8 cellular contexts compared by ENCODE assay signal in the genomic region with DNA sequence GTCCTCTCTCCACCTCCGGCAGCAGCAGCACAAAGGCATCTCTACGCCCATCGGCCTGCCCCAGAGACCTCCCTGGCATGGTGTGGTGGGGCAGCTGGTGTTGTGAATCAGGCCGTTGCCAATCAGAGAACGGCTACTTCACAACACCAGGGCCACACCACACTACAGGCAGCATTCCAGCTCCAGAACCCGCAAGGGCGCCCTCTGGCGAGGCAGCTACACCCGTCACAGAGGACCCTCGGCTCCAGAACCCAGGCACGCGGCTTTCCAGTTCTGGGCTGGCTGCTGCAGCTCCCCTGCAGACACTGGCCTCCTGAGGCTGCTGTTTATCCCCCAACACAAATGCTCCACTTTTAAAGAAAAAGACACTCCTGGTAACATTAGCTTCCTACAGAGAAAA.
DNase-seq lines count a peak whose midpoint lies in the region; ATAC-seq, FAIRE-seq and TF ChIP-seq lines count a peak whose summit lies in the region.

No MANE protein-coding gene starts in this region.

- H3K27ac ChIP-seq in cardiac muscle cell (no peak overlapping the region), right atrium auricular region (no peak overlapping the region), H1 (ENCODE audit: low read depth, low read length) (no peak overlapping the region), gastrocnemius medialis (no peak overlapping the region)

- no peak overlapping the region for H3K9ac ChIP-seq in H1 (replicated peaks in 1 of 4; ENCODE audit: extremely low read depth in 1 of 4, low read depth in 3 of 4, low read length in 3 of 4)

- DNase-seq in cardiac muscle cell (ENCODE audit: low read depth in 1 of 2, low spot score in 1 of 2) = peak; percentile 34 to 61
- no peak for DNase-seq in right atrium auricular region (ENCODE audit: low spot score)
- peak; percentile 71 for DNase-seq in SK-MEL-5 (ENCODE audit: low read depth, low spot score)
- peak in 1 of 2 experiments; percentile 89 for DNase-seq in H1 (ENCODE audit: low read depth in 1 of 2, low spot score in 2 of 2)
- DNase-seq in pons (ENCODE audit: low spot score) = peak; percentile 45
- DNase-seq in NCI-H1930 (lab: John Stamatoyannopoulos, UW) = no peak
- DNase-seq in frontal cortex (ENCODE audit: low spot score in 2 of 2) = no peak
- DNase-seq in gastrocnemius medialis = no peak

- peak overlapping the region; percentile 15; the same call in 1 of the 2 replicates for H4K8ac ChIP-seq in H1 (ENCODE audit: extremely low read depth, insufficient read depth, low read length)

- no peak for ATAC-seq in gastrocnemius medialis

- 63% methylated on average over 12 of the region's 12 CpGs; no CpG with 5 or more reads in 1 of the 2 experiments for WGBS in H1 (ENCODE audit: extremely low coverage in 1 of 2, insufficient coverage in 1 of 2, insufficient read length in 1 of 2, insufficient replicate concordance in 2 of 2, low coverage in 1 of 2, low lambda C conversion rate in 2 of 2, missing lambda C conversion rate in 1 of 2), 2 experiments

- no peak overlapping the region for H3K4ac ChIP-seq in H1 (replicated peaks; ENCODE audit: insufficient read length, low read depth, low read length)

- TF ChIP-seq POLR2A in H1 (IDR thresholded peaks at IDR 0.05; ENCODE audit: control extremely low read depth in 1 of 2, low read depth in 2 of 2, low read length in 2 of 2) (no peak), gastrocnemius medialis (IDR thresholded peaks at IDR 0.05) (no peak)

- TF ChIP-seq CTCF in cardiac muscle cell (IDR thresholded peaks at IDR 0.05; ENCODE audit: low read depth, low read length) = peak; percentile 46
- TF ChIP-seq CTCF in right atrium auricular region (IDR thresholded peaks at IDR 0.05) = peak in 1 of 2 donors; percentile 62
- TF ChIP-seq CTCF in H1 (IDR thresholded peaks at IDR 0.05; ENCODE audit: control extremely low read depth in 1 of 3, insufficient read depth in 1 of 3, low read depth in 1 of 3, low read length in 3 of 3) = peak; percentile 76 to 89 (median 85)
- no peak for TF ChIP-seq CTCF in gastrocnemius medialis (IDR thresholded peaks at IDR 0.05 in 4 of 5, conservative IDR thresholded peaks at IDR 0.05 in 1 of 5)

- no peak overlapping the region for H2BK120ac ChIP-seq in H1 (replicated peaks; ENCODE audit: low read depth, low read length)

- no peaks in the 10 kb centered on the region for H3K23me2 ChIP-seq in H1 (ENCODE audit: low read depth, low read length)

- H3K4me2 ChIP-seq in H1 (ENCODE audit: insufficient read depth in 1 of 2, low read depth in 2 of 2, low read length in 2 of 2) = no peak overlapping the region

- H3K4me3 ChIP-seq in cardiac muscle cell (no peak overlapping the region), right atrium auricular region (no peak overlapping the region), H1 (ENCODE audit: extremely low read depth in 1 of 4, insufficient read depth in 2 of 4, low read depth in 3 of 4, low read length in 4 of 4) (no peak overlapping the region), gastrocnemius medialis (no peak overlapping the region)

- no peak for TF ChIP-seq EP300 in H1 (IDR thresholded peaks at IDR 0.05; ENCODE audit: borderline replicate concordance in 1 of 2, low read depth in 2 of 2, low read length in 2 of 2)

- no peaks in the 10 kb centered on the region for H3K79me2 ChIP-seq in H1 (ENCODE audit: control insufficient read depth in 1 of 2, insufficient read depth in 2 of 2, low read length in 2 of 2)

- H2BK12ac ChIP-seq in H1 (ENCODE audit: low read depth, low read length) = no peak overlapping the region

- H3K23ac ChIP-seq in H1 (ENCODE audit: insufficient read length) = no peak overlapping the region

- H3K36me3 ChIP-seq in cardiac muscle cell (no peaks in the 10 kb centered on the region), right atrium auricular region (no peaks in the 10 kb centered on the region), H1 (ENCODE audit: control insufficient read depth in 2 of 4, insufficient read depth in 4 of 4, low read length in 3 of 4) (no peaks in the 10 kb centered on the region; a peak in 1 of 8 replicates), gastrocnemius medialis (no peaks in the 10 kb centered on the region)

- H2AFZ ChIP-seq in H1 (ENCODE audit: low read length) = no peak overlapping the region

- 0 out of 2 replicates have a peak overlapping the region, but pooled peaks have one; percentile 76 for H2BK15ac ChIP-seq in H1 (ENCODE audit: low read length)

- H2AK5ac ChIP-seq in H1 (ENCODE audit: low read depth, low read length) = no peak overlapping the region

- no peak overlapping the region for H2BK5ac ChIP-seq in H1 (ENCODE audit: low read depth, low read length)

- H4K91ac ChIP-seq in H1 (replicated peaks; ENCODE audit: insufficient read length, low read length) = no peak overlapping the region

- H4K5ac ChIP-seq in H1 (ENCODE audit: insufficient read length, low read depth, low read length) = no peak overlapping the region

- POLR2A ChIA-PET in H1 (lab: Charles Lee; ENCODE audit: partially characterized antibody) = interaction anchor here (0.9 kb wide), 1 partner anchor 55 kb away, joined by 3 read pairs; no protein-coding TSS in a partner anchor

- FAIRE-seq in H1 (lab: Jason Lieb, UNC) (no peak), frontal cortex (lab: Jason Lieb, UNC) (no peak)

- TF ChIP-seq RAD21 in H1 (IDR thresholded peaks at IDR 0.05 in 1 of 2, conservative IDR thresholded peaks at IDR 0.05 in 1 of 2; ENCODE audit: low read depth in 2 of 2, low read length in 2 of 2) = peak; percentile 75 to 84

- no peaks in the 10 kb centered on the region for H3K79me1 ChIP-seq in H1 (ENCODE audit: low read depth, low read length)

- intact Hi-C loops in gastrocnemius medialis (cut with DNase I; ENCODE audit: low total_unique reads) = no loop called here

- H3K56ac ChIP-seq in H1 (replicated peaks; ENCODE audit: insufficient read length, low read depth, low read length) = no peak overlapping the region

- H3K14ac ChIP-seq in H1 (ENCODE audit: insufficient read length) = no peak overlapping the region

- H3K9me3 ChIP-seq in cardiac muscle cell (ENCODE audit: low read depth) (no peaks in the 10 kb centered on the region), right atrium auricular region (no peaks in the 10 kb centered on the region), H1 (ENCODE audit: insufficient read depth in 2 of 2, low read depth in 1 of 2, low read length in 1 of 2) (no peaks in the 10 kb centered on the region), gastrocnemius medialis (no peaks in the 10 kb centered on the region)

- H3K4me1 ChIP-seq in cardiac muscle cell (ENCODE audit: low read depth) (no peaks in the 10 kb centered on the region), right atrium auricular region (no peaks in the 10 kb centered on the region), H1 (replicated peaks in 1 of 4; ENCODE audit: control insufficient read depth in 3 of 4, insufficient read depth in 4 of 4, low read length in 3 of 4) (peaks cover 0 to 3% (median 2%) of the 10 kb centered on the region in 4 experiments; a peak in 2 of 7 replicates), gastrocnemius medialis (no peaks in the 10 kb centered on the region)

- H4K20me1 ChIP-seq in H1 (replicated peaks in 1 of 2; ENCODE audit: control insufficient read depth in 1 of 2, insufficient read depth in 2 of 2, low read length in 2 of 2) = no peaks in the 10 kb centered on the region

- no peak overlapping the region for H3K18ac ChIP-seq in H1 (ENCODE audit: extremely low read depth, low read length)

- in situ Hi-C loops in SK-MEL-5 (cut with HindIII; ENCODE audit: low pct_unique_long_range_greater_than_20kb, low sequenced_read_pairs) (no loop called here), gastrocnemius medialis (cut with MboI; ENCODE audit: low sequenced_read_pairs in 4 of 4) (no loop called here)

- H3K27me3 ChIP-seq in cardiac muscle cell = peaks cover 82% of the 10 kb centered on the region
- no peaks in the 10 kb centered on the region for H3K27me3 ChIP-seq in right atrium auricular region
- no peaks in the 10 kb centered on the region for H3K27me3 ChIP-seq in H1 (replicated peaks in 1 of 4; ENCODE audit: control insufficient read depth in 3 of 4, extremely low read depth in 1 of 4, insufficient read depth in 3 of 4, low read length in 3 of 4)
- no peaks in the 10 kb centered on the region for H3K27me3 ChIP-seq in gastrocnemius medialis

- H2BK20ac ChIP-seq in H1 (ENCODE audit: low read length) = no peak overlapping the region

- CTCF ChIA-PET in H1 (lab: Charles Lee; ENCODE audit: partially characterized antibody) = interaction anchor here (0.6 to 3.2 kb wide), 40 partner anchors 9 to 554 kb away, joined by 3 to 18 read pairs (median 3); no protein-coding TSS in a partner anchor

TF ChIP-seq in H1, 55 proteins besides CTCF, POLR2A, EP300 and RAD21:
- TF ChIP-seq RXRA (IDR thresholded peaks at IDR 0.05; ENCODE audit: insufficient read depth, low read depth, low read length) (no peak), TEAD4 (IDR thresholded peaks at IDR 0.05; ENCODE audit: low read depth, low read length) (peak; percentile 92), CEBPB (IDR thresholded peaks at IDR 0.05; ENCODE audit: low read depth, low read length) (no peak), E2F6 (IDR thresholded peaks at IDR 0.05) (peak; percentile 66; the same call in 1 of the 2 replicates), YY1 (IDR thresholded peaks at IDR 0.05; ENCODE audit: low read depth, low read length) (0 out of 2 replicates have a peak, but pooled peaks have one; percentile 22)
- TF ChIP-seq, protein P1, sequence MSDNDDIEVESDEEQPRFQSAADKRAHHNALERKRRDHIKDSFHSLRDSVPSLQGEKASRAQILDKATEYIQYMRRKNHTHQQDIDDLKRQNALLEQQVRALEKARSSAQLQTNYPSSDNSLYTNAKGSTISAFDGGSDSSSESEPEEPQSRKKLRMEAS (IDR thresholded peaks at IDR 0.05) = peak; percentile 83

Comparison
In these comparisons a context has a peak if more than half of its experiments do, and no peak if none do; other contexts are left out.
1. DNase-seq: peak in cardiac muscle cell (2 of 2), SK-MEL-5 (single experiment) and pons (single experiment); none in right atrium auricular region (single experiment), NCI-H1930 (0 of 2), frontal cortex (0 of 2) and gastrocnemius medialis (0 of 2).
2. CTCF ChIP-seq: peak in cardiac muscle cell (single experiment) and H1 (3 of 3); none in gastrocnemius medialis (0 of 5).